ENCODE assay signal across 8 cellular contexts in genomic region chr16:11345040-11345862, GRCh38. TPM values are rescaled to one million over a fixed set of nuclear protein-coding genes. Genes with fewer than 3 reads are reported as not detected.
A peak's percentile ranks its signal among the peaks of the same experiment; 100 is the strongest.
DNase-seq lines count a peak whose midpoint lies in the region; ATAC-seq and TF ChIP-seq lines count a peak whose summit lies in the region.

Gene RMI2, plus strand, starts transcription at chr16:11345459. Its CDS starts 13 bp downstream, at chr16:11345472.

- TF ChIP-seq EP300 in esophagus muscularis mucosa (IDR thresholded peaks at IDR 0.05) = no peak

- TF ChIP-seq CTCF in KMS-11 (conservative IDR thresholded peaks at IDR 0.05; ENCODE audit: low read depth, low read length) = no peak
- TF ChIP-seq CTCF in Panc1 (IDR thresholded peaks at IDR 0.05) = no peak
- TF ChIP-seq CTCF in esophagus muscularis mucosa (IDR thresholded peaks at IDR 0.05) = peak in 1 of 3 experiments; percentile 23

- H3K27ac ChIP-seq in KMS-11 (no peak within 1 kb of the TSS), Panc1 (ENCODE audit: low read length) (peak within 1 kb of the TSS; percentile 75), esophagus muscularis mucosa (replicated peaks in 1 of 4) (peak within 1 kb of the TSS in 1 of 4 donors; percentile 2), muscle layer of duodenum (ENCODE audit: low read length) (no peak within 1 kb of the TSS)

- H4K20me1 ChIP-seq in KMS-11 (ENCODE audit: insufficient read depth) = no peaks in the 10 kb centered on the region

- H3K4me1 ChIP-seq in KMS-11 (ENCODE audit: low read depth, poor library complexity, severe bottlenecking) (peaks cover 19% of the 10 kb centered on the region), Panc1 (ENCODE audit: control insufficient read depth, insufficient read depth, low read length) (peaks cover 6% of the 10 kb centered on the region), esophagus muscularis mucosa (peaks cover 18 to 32% (median 26%) of the 10 kb centered on the region in 4 donors), muscle layer of duodenum (ENCODE audit: control insufficient read depth in 1 of 2, insufficient read depth in 2 of 2, low read length in 2 of 2) (peaks cover 3 to 22% of the 10 kb centered on the region in 2 donors)

- POLR2A ChIA-PET in Panc1 (lab: Charles Lee) = no interaction called here

- in situ Hi-C loops in Panc1 (cut with HindIII; ENCODE audit: low pct_unique_long_range_greater_than_20kb, low sequenced_read_pairs) = no loop called here

- intact Hi-C loops in Panc1 (cut with micrococcal nuclease; ENCODE audit: unreplicated experiment) = no loop called here
- intact Hi-C loops in esophagus muscularis mucosa (cut with DNase I) = loop anchor here (5.0 kb wide), 1 partner anchor 88 kb away; the partner anchor contains the start of gene SOCS1

- ATAC-seq in GM21786 (IDR thresholded peaks at IDR 0.05; ENCODE audit: unreplicated experiment) = peak; percentile 95
- peak; percentile 99 for ATAC-seq in Panc1

- H3K36me3 ChIP-seq in KMS-11 (ENCODE audit: insufficient read depth) (no peaks in the 10 kb centered on the region), Panc1 (ENCODE audit: control insufficient read depth, insufficient read depth, low read length) (no peaks in the 10 kb centered on the region), esophagus muscularis mucosa (no peaks in the 10 kb centered on the region), muscle layer of duodenum (ENCODE audit: control insufficient read depth in 1 of 2, insufficient read depth in 2 of 2, low read length in 2 of 2) (no peaks in the 10 kb centered on the region)

- peaks cover 15% of the 10 kb centered on the region for H3K36me3 Mint-ChIP-seq in activated T-cell treated with anti-CD3 and anti-CD28 coated beads, Interleukin-2, amount 50 U/mL, for 24 hours (ENCODE audit: low read depth)

- no peaks in the 10 kb centered on the region for H3K27me3 ChIP-seq in KMS-11 (ENCODE audit: insufficient read depth, low read depth)
- no peaks in the 10 kb centered on the region for H3K27me3 ChIP-seq in Panc1 (ENCODE audit: control insufficient read depth, insufficient read depth, low read length)
- no peaks in the 10 kb centered on the region for H3K27me3 ChIP-seq in esophagus muscularis mucosa
- no peaks in the 10 kb centered on the region for H3K27me3 ChIP-seq in muscle layer of duodenum (ENCODE audit: low read depth, low read length)

- peak within 1 kb of the TSS; percentile 83 for H3K4me3 Mint-ChIP-seq in activated T-cell treated with anti-CD3 and anti-CD28 coated beads, Interleukin-2, amount 50 U/mL, for 24 hours

- H2AFZ ChIP-seq in KMS-11 (ENCODE audit: low read depth) = peak within 1 kb of the TSS; percentile 82

- no peaks in the 10 kb centered on the region for H3K27me3 Mint-ChIP-seq in activated T-cell treated with anti-CD3 and anti-CD28 coated beads, Interleukin-2, amount 50 U/mL, for 24 hours

- H3K4me1 Mint-ChIP-seq in activated T-cell treated with anti-CD3 and anti-CD28 coated beads, Interleukin-2, amount 50 U/mL, for 24 hours (ENCODE audit: low read depth) = peaks cover 47% of the 10 kb centered on the region

- H3K9me3 Mint-ChIP-seq in activated T-cell treated with anti-CD3 and anti-CD28 coated beads, Interleukin-2, amount 50 U/mL, for 24 hours = no peaks in the 10 kb centered on the region

- H3K9me3 ChIP-seq in Panc1 (ENCODE audit: control insufficient read depth, insufficient read depth, low read depth, low read length) (no peaks in the 10 kb centered on the region), esophagus muscularis mucosa (no peaks in the 10 kb centered on the region), muscle layer of duodenum (ENCODE audit: control insufficient read depth in 1 of 2, low read length in 2 of 2) (no peaks in the 10 kb centered on the region)

- H3K27ac Mint-ChIP-seq in activated T-cell treated with anti-CD3 and anti-CD28 coated beads, Interleukin-2, amount 50 U/mL, for 24 hours = peak within 1 kb of the TSS; percentile 86

- no peak for TF ChIP-seq POLR2A in esophagus muscularis mucosa (IDR thresholded peaks at IDR 0.05; ENCODE audit: low read depth)

- H3K4me3 ChIP-seq in KMS-11 (IDR thresholded peaks at IDR 0.05; ENCODE audit: insufficient read depth, low read depth, low read length) (peak within 1 kb of the TSS; percentile 35), Panc1 (ENCODE audit: low read depth in 2 of 2, low read length in 2 of 2) (peak within 1 kb of the TSS; percentile 50 to 59), esophagus muscularis mucosa (peak within 1 kb of the TSS; percentile 59 to 84 (median 70)), muscle layer of duodenum (ENCODE audit: low read depth in 1 of 2, low read length in 2 of 2) (peak within 1 kb of the TSS; percentile 72 to 91)

- peak within 1 kb of the TSS; percentile 98 for H3K4me2 ChIP-seq in KMS-11

- TSS peak; percentile 56 for BruUV-seq in Panc1 (replicated peaks; lab: Mats Ljungman, UMichigan)

- H3K79me2 ChIP-seq in KMS-11 (ENCODE audit: insufficient read depth, low read depth) = peaks cover 6% of the 10 kb centered on the region; the same call in 1 of the 2 replicates

- DNase-seq in DMS79 treated with DMSO at 0.1 percent for 48 hours (lab: John Stamatoyannopoulos, UW) = peak; percentile 95
- peak; percentile 78 for DNase-seq in Panc1 (ENCODE audit: low read depth, low spot score)
- DNase-seq in activated T-cell treated with anti-CD3 and anti-CD28 coated beads, Interleukin-2, amount 50 U/mL, for 24 hours = peak; percentile 95
- peak; percentile 98 for DNase-seq in esophagus muscularis mucosa (ENCODE audit: extremely low spot score)
- DNase-seq in stimulated activated CD8-positive, alpha-beta memory T cell treated with anti-CD3 and anti-CD28 coated beads, Interleukin-7, amount 100 ng/mL, for 4 hours (ENCODE audit: low read depth in 2 of 2) = peak; percentile 94 to 95

- WGBS in esophagus muscularis mucosa = 1% methylated on average over 29 of the region's 82 CpGs

- peak within 1 kb of the TSS; percentile 69; the same call in 1 of the 2 replicates for H3K9ac ChIP-seq in KMS-11

- CTCF ChIA-PET in Panc1 (lab: Charles Lee) = interaction anchor here (0.6 kb wide), 1 partner anchor 89 kb away, joined by 4 read pairs; the partner anchor contains the start of gene SOCS1

RNA-seq across cellular contexts. Expression of gene RMI2, which starts in this region (rescaled TPM):
- total RNA-seq in Panc1 (2021; ENCODE audit: unreplicated experiment) (11.1 TPM), esophagus muscularis mucosa (1 to 10 TPM in 1 of 4 donors, under 1 TPM in 2, not detected in 1; 0.29 to 1.7 (median 0.33) TPM)
- polyA plus RNA-seq in Panc1 (2012; ENCODE audit: insufficient read length) = 4.5 TPM
